ENCODE assay signal across 8 cellular contexts in the genomic region with DNA sequence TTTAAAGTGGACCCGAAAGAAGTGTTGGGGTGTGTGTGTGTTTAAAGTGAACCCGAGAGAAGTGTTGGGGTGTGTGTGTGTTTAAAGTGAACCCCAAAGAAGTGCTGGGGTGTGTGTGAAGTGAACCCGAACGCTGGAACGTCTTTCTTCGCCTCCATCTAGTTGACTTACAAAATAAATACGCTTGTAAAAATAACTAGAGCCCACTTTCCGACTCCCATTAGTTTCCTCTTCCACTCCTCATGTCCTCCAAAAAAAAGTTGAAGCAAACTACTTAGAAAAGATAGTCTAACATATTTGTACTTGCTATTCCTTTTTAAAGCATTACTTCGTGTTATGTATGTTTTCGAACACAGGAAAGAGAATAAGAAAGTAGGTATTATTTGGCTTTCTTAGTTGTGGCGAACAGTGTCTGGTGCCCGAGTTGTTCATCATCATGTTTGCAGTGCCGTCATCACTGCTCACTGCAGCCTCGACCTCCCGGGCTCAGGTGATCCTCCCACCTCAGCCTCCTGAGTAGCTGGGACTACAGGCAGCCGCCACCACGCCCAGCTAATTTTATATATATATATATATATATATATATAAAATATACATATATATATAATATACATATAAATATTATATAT. TPM values are rescaled to one million over a fixed set of nuclear protein-coding genes. Genes with fewer than 3 reads are reported as not detected.
DNase-seq lines count a peak whose midpoint lies in the region; ATAC-seq and TF ChIP-seq lines count a peak whose summit lies in the region.

No MANE protein-coding gene starts in this region.

- intact Hi-C loops in CD14-positive monocyte (cut with micrococcal nuclease), result no loop called here
- intact Hi-C loops in activated CD8-positive, alpha-beta T cell treated with anti-CD3 and anti-CD28 coated beads for 36 hours (cut with micrococcal nuclease), result loop anchor here (5.0 kb wide), 1 partner anchor 45 kb away; the partner anchor contains the start of gene FYTTD1

- POLR2A ChIA-PET in activated CD8-positive, alpha-beta T cell treated with anti-CD3 and anti-CD28 coated beads for 36 hours (lab: Charles Lee), result interaction anchor here (1.0 to 1.9 kb wide), 9 partner anchors 9 to 280 kb away, joined by 3 to 9 read pairs (median 3); no protein-coding TSS in a partner anchor

- peaks cover 36% of the 10 kb centered on the region for H3K4me1 Mint-ChIP-seq in CD14-positive monocyte
- peaks cover 37% of the 10 kb centered on the region for H3K4me1 Mint-ChIP-seq in activated CD8-positive, alpha-beta T cell treated with anti-CD3 and anti-CD28 coated beads for 36 hours (ENCODE audit: low read depth)

- H3K36me3 Mint-ChIP-seq in CD14-positive monocyte, result no peaks in the 10 kb centered on the region
- peaks cover 6% of the 10 kb centered on the region for H3K36me3 Mint-ChIP-seq in activated CD8-positive, alpha-beta T cell treated with anti-CD3 and anti-CD28 coated beads for 36 hours (ENCODE audit: low read depth)

- H3K27me3 Mint-ChIP-seq in CD14-positive monocyte (ENCODE audit: low read depth in 3 of 3), result no peaks in the 10 kb centered on the region
- no peaks in the 10 kb centered on the region for H3K27me3 Mint-ChIP-seq in activated CD8-positive, alpha-beta T cell treated with anti-CD3 and anti-CD28 coated beads for 36 hours

- H3K4me3 Mint-ChIP-seq in CD14-positive monocyte, result peak overlapping the region; percentile 87 to 97
- H3K4me3 Mint-ChIP-seq in activated CD8-positive, alpha-beta T cell treated with anti-CD3 and anti-CD28 coated beads for 36 hours, result peak overlapping the region; percentile 98

- CTCF ChIA-PET in activated CD8-positive, alpha-beta T cell treated with anti-CD3 and anti-CD28 coated beads for 36 hours (lab: Charles Lee), result interaction anchor here (1.5 kb wide), 1 partner anchor 9 kb away, joined by 7 read pairs; no protein-coding TSS in a partner anchor

- TF ChIP-seq CTCF in CD14-positive monocyte (IDR thresholded peaks at IDR 0.05) (no peak), fibroblast of pulmonary artery (IDR thresholded peaks at IDR 0.05; ENCODE audit: low read length, missing control alignments) (no peak)
- TF ChIP-seq CTCF in activated CD8-positive, alpha-beta T cell treated with anti-CD3 and anti-CD28 coated beads for 36 hours (IDR thresholded peaks at IDR 0.05), result no peak

- no peaks in the 10 kb centered on the region for H3K9me3 Mint-ChIP-seq in CD14-positive monocyte
- H3K9me3 Mint-ChIP-seq in activated CD8-positive, alpha-beta T cell treated with anti-CD3 and anti-CD28 coated beads for 36 hours, result no peaks in the 10 kb centered on the region

- peak; percentile 40 for ATAC-seq in activated CD8-positive, alpha-beta T cell treated with anti-CD3 and anti-CD28 coated beads for 36 hours

- H3K27ac Mint-ChIP-seq in CD14-positive monocyte, result peak overlapping the region; percentile 86 to 97 (median 94)
- H3K27ac Mint-ChIP-seq in activated CD8-positive, alpha-beta T cell treated with anti-CD3 and anti-CD28 coated beads for 36 hours, result peak overlapping the region; percentile 96

- peak overlapping the region; percentile 86 for H3K4me3 ChIP-seq in fibroblast of pulmonary artery (replicated peaks; ENCODE audit: low read depth, low read length)

- DNase-seq in CD14-positive monocyte (ENCODE audit: low spot score) (no peak), HT-29 (ENCODE audit: low spot score) (peak; percentile 39), fibroblast of pulmonary artery (ENCODE audit: low read depth) (peak; percentile 23), renal cortical epithelial cell (ENCODE audit: low read depth) (peak; percentile 25), NCI-H524 treated with DMSO at 0.1 percent for 48 hours (lab: John Stamatoyannopoulos, UW) (no peak), HPDE6-E6E7 (ENCODE audit: extremely low spot score) (no peak), AG08395 (ENCODE audit: low spot score) (no peak)
- peak; percentile 67 for DNase-seq in activated CD8-positive, alpha-beta T cell treated with anti-CD3 and anti-CD28 coated beads for 36 hours

RNA-seq across cellular contexts. Expression of gene LRCH3, which starts 1.1 kb away (rescaled TPM):
- polyA plus RNA-seq in CD14-positive monocyte, result 1 to 10 TPM; 4.1 to 7.4 TPM
- total RNA-seq in HT-29 (2014; rRNA removed; shearing (Covaris generic)), result 30.6 and 36.5 TPM in 2 replicates
- total RNA-seq in activated CD8-positive, alpha-beta T cell treated with anti-CD3 and anti-CD28 coated beads for 36 hours, result 10 to 100 TPM; 43.8 to 53.5 TPM
- total RNA-seq in renal cortical epithelial cell, result 21.7 and 72.8 TPM in 2 replicates

RNA-seq across cellular contexts. Expression of gene FYTTD1, which starts 42.5 kb away (rescaled TPM):
- polyA plus RNA-seq in CD14-positive monocyte, result 10 to 100 TPM; 59.4 to 73.2 TPM
- 29.2 and 41.6 TPM in 2 replicates for total RNA-seq in HT-29 (2014; rRNA removed; shearing (Covaris generic))
- 10 to 100 TPM; 25.4 to 27.0 TPM for total RNA-seq in activated CD8-positive, alpha-beta T cell treated with anti-CD3 and anti-CD28 coated beads for 36 hours
- total RNA-seq in renal cortical epithelial cell, result 69.8 and 90.5 TPM in 2 replicates

RNA-seq across cellular contexts. Expression of gene RUBCN, which starts 55.4 kb away (rescaled TPM):
- polyA plus RNA-seq in CD14-positive monocyte, result 10 to 100 TPM in 1 of 2 donors, 1 to 10 TPM in 1; 8.6 to 13.5 TPM
- total RNA-seq in HT-29 (2014; rRNA removed; shearing (Covaris generic)), result 14.9 and 16.1 TPM in 2 replicates
- 10 to 100 TPM; 27.3 to 27.7 TPM for total RNA-seq in activated CD8-positive, alpha-beta T cell treated with anti-CD3 and anti-CD28 coated beads for 36 hours
- 11.5 and 13.9 TPM in 2 replicates for total RNA-seq in renal cortical epithelial cell

Comparison
In these comparisons a context has a peak if more than half of its experiments do, and no peak if none do; other contexts are left out.
1. DNase-seq: peak in HT-29 (single experiment), activated CD8-positive, alpha-beta T cell treated with anti-CD3 and anti-CD28 coated beads for 36 hours (single experiment), fibroblast of pulmonary artery (single experiment) and renal cortical epithelial cell (single experiment); none in CD14-positive monocyte (single experiment), NCI-H524 treated with DMSO at 0.1 percent for 48 hours (single experiment), HPDE6-E6E7 (single experiment) and AG08395 (single experiment).